ENCODE assay signal across 1 cellular context in the genomic region with DNA sequence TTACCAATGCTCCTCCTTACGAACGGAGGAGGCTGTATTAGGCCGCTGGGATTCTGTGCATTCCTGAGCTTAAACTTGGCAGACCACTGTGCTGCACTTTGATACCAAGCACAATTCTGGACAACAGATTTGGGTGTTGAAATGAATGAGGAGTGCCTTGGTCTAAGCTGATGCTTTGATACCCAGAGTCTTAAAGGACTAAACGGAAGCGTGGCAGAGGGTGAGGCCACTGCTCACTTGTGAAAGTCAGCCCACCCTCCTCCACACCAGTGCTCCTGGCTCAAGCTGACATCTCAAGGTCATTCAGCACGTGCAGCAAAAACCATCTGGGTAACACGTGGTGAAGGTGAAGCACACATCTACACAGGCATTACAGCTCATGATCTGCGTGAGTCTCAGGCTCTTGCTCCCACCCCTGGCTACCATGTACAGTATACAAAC.
TF ChIP-seq lines count a peak whose summit lies in the region.

No MANE protein-coding gene starts in this region.

TF ChIP-seq in H1, 55 proteins besides CTCF, POLR2A, EP300 and RAD21:
- TF ChIP-seq BCL11A (IDR thresholded peaks at IDR 0.05; ENCODE audit: low read depth in 2 of 2, low read length in 2 of 2) (no peak), RNF2 (IDR thresholded peaks at IDR 0.05; ENCODE audit: borderline replicate concordance, low read depth, low read length, missing control alignments, poor library complexity, severe bottlenecking) (no peak), SIRT6 (IDR thresholded peaks at IDR 0.05; ENCODE audit: low read length) (no peak)
TF ChIP-seq in H1: peak in this region for 0.
